ENCODE assay signal across 17 cellular contexts in the genomic region with DNA sequence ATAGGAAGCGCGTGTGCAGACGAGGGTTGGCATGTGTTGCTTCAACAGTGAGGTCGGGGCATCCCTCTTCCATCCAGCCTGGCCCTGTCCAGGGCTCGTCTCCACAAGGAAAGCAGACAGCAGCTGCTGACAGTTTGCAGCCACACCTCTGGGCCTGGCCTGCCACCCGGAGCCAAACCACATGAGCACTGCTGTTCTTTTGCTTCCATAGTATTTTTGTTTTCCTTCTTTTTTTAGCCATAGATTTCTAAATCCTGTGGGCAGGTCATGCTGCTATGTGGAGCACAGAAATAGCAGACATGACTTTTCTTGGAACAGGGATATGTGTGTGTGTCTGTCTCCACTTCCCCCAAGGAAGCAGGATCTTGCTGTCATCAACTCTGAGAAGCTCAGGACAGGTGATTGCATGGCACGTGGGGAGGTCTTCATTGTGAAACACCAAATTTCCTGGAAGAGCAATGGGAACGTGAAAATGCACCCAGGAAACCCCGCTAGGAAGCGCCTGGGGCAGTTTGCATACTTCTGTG.
DNase-seq lines count a peak whose midpoint lies in the region; ATAC-seq and TF ChIP-seq lines count a peak whose summit lies in the region.
"Had no signal": no experiment of that assay in that cellular context is flagged by ENCODE, and none has a peak within 500 bp of the region (broad histone marks: within the 10 kb centered on the region; RNA-seq: fewer than 3 reads in every experiment).

No MANE protein-coding gene starts in this region.

- H4K91ac ChIP-seq in mesenchymal stem cell (ENCODE audit: low read length), result no peak overlapping the region

- H2BK120ac ChIP-seq in mesenchymal stem cell (ENCODE audit: low read depth, low read length), result no peak overlapping the region

- DNase-seq in AG08395 (ENCODE audit: low spot score) (peak; percentile 28), LHCN-M2 (ENCODE audit: low read depth) (peak; percentile 94), fibroblast of mammary gland (ENCODE audit: low read depth) (peak; percentile 48), mesenchymal stem cell (peak; percentile 63), GM10266 (ENCODE audit: extremely low spot score) (no peak), cerebellar nuclear complex (lab: John Stamatoyannopoulos, UW) (no peak)
- DNase-seq in effector memory CD4-positive, alpha-beta T cell, result no peak
- DNase-seq: activated CD4-positive, CD25-positive, alpha-beta regulatory T cell treated with anti-CD3 and anti-CD28 coated beads, Interleukin-2, amount 50 U/mL, for 72 hours; AML-193; aorta; MM.1S; NCI-H1930; NCI-H524; stimulated activated naive CD8-positive, alpha-beta T cell treated with anti-CD3 and anti-CD28 coated beads, Interleukin-15, Interleukin-2, amounts not matched to agents 100 U/mL and 50 U/mL, for 24 hours had no signal

- no peak overlapping the region for H2AK5ac ChIP-seq in mesenchymal stem cell (ENCODE audit: low read length, severe bottlenecking)

- no peak for TF ChIP-seq CTCF in fibroblast of mammary gland (conservative IDR thresholded peaks at IDR 0.05; ENCODE audit: control insufficient read depth, insufficient read depth, low read depth, low read length)
- TF ChIP-seq CTCF in GM10266 (IDR thresholded peaks at IDR 0.05; ENCODE audit: control insufficient read depth, insufficient read depth, low read depth, missing control alignments), result no peak

- H3K27ac ChIP-seq in mesenchymal stem cell (ENCODE audit: low read length, poor library complexity, severe bottlenecking), result no peak overlapping the region
- H3K27ac ChIP-seq in effector memory CD4-positive, alpha-beta T cell (ENCODE audit: insufficient read depth, low read length, poor library complexity, severe bottlenecking), result no peak overlapping the region
- H3K27ac ChIP-seq: vagina had no signal

- H3K4ac ChIP-seq in mesenchymal stem cell (ENCODE audit: low read depth in 1 of 2, low read length in 2 of 2), result peak overlapping the region in 1 of 2 experiments; percentile 24

- no peak overlapping the region for H3K4me2 ChIP-seq in mesenchymal stem cell (ENCODE audit: low read length, poor library complexity, severe bottlenecking)

- H3K18ac ChIP-seq in mesenchymal stem cell (ENCODE audit: low read depth in 1 of 2, low read length in 2 of 2), result no peak overlapping the region

- peaks cover 38% of the 10 kb centered on the region for H3K79me1 ChIP-seq in mesenchymal stem cell (replicated peaks; ENCODE audit: low read length, poor library complexity, severe bottlenecking)

- H3K4me1 ChIP-seq in mesenchymal stem cell (ENCODE audit: control insufficient read depth, insufficient read depth, low read depth, low read length), result peaks cover 4% of the 10 kb centered on the region
- H3K4me1 ChIP-seq in effector memory CD4-positive, alpha-beta T cell (ENCODE audit: control insufficient read depth, insufficient read depth, low read length, poor library complexity, severe bottlenecking), result no peaks in the 10 kb centered on the region

- no peaks in the 10 kb centered on the region for H3K27me3 ChIP-seq in mesenchymal stem cell (ENCODE audit: control insufficient read depth in 1 of 2, insufficient read depth in 1 of 2, low read length in 2 of 2)
- H3K27me3 ChIP-seq in effector memory CD4-positive, alpha-beta T cell (replicated peaks; ENCODE audit: control insufficient read depth, insufficient read depth, low read length, poor library complexity, severe bottlenecking), result no peaks in the 10 kb centered on the region
- H3K27me3 ChIP-seq: vagina had no signal

- H2BK5ac ChIP-seq in mesenchymal stem cell (ENCODE audit: low read depth, low read length, poor library complexity, severe bottlenecking), result peak overlapping the region; percentile 10

- H3K9ac ChIP-seq in mesenchymal stem cell (ENCODE audit: low read length), result no peak overlapping the region

- no peak overlapping the region for H3K14ac ChIP-seq in mesenchymal stem cell (ENCODE audit: low read length in 2 of 2)

- peaks cover 41 to 42% of the 10 kb centered on the region in 2 experiments for H3K36me3 ChIP-seq in mesenchymal stem cell (ENCODE audit: control insufficient read depth in 1 of 2, insufficient read depth in 2 of 2, low read depth in 1 of 2, low read length in 2 of 2)
- H3K36me3 ChIP-seq in effector memory CD4-positive, alpha-beta T cell (ENCODE audit: control insufficient read depth, insufficient read depth, low read length), result peaks cover 25% of the 10 kb centered on the region

- H2BK12ac ChIP-seq in mesenchymal stem cell (ENCODE audit: low read length in 2 of 2), result peak overlapping the region in 1 of 2 experiments; percentile 54

- no peak overlapping the region for H4K8ac ChIP-seq in mesenchymal stem cell (ENCODE audit: low read length)

- no peak overlapping the region for H3K23ac ChIP-seq in mesenchymal stem cell (ENCODE audit: low read length in 2 of 2)

- H2AFZ ChIP-seq in mesenchymal stem cell (ENCODE audit: low read depth, low read length), result no peak overlapping the region

- ATAC-seq in GM18511 (IDR thresholded peaks at IDR 0.05; ENCODE audit: unreplicated experiment), result no peak
- ATAC-seq: Panc1; stimulated activated naive CD8-positive, alpha-beta T cell treated with anti-CD3 and anti-CD28 coated beads, Interleukin-15, Interleukin-2, amounts not matched to agents 100 U/mL and 50 U/mL, for 24 hours had no signal

- no peak overlapping the region for H2BK15ac ChIP-seq in mesenchymal stem cell (ENCODE audit: low read depth, poor library complexity, severe bottlenecking)

- 87% methylated on average over 8 of the region's 10 CpGs for WGBS in mesenchymal stem cell

- H3K4me3 ChIP-seq in fibroblast of mammary gland (ENCODE audit: control insufficient read depth, low read depth, low read length), result no peak overlapping the region
- H3K4me3 ChIP-seq in mesenchymal stem cell (ENCODE audit: insufficient read depth in 1 of 2, low read depth in 1 of 2, low read length in 2 of 2), result no peak overlapping the region
- no peak overlapping the region for H3K4me3 ChIP-seq in effector memory CD4-positive, alpha-beta T cell (ENCODE audit: insufficient read depth, low read depth, low read length, poor library complexity, severe bottlenecking)
- H3K4me3 ChIP-seq: vagina had no signal

- H3K9me3 ChIP-seq in mesenchymal stem cell (ENCODE audit: control insufficient read depth, low read length), result no peaks in the 10 kb centered on the region
- H3K9me3 ChIP-seq in effector memory CD4-positive, alpha-beta T cell (ENCODE audit: control insufficient read depth, low read length), result no peaks in the 10 kb centered on the region
- H3K9me3 ChIP-seq: vagina had no signal

Comparison
In these comparisons a context has a peak if more than half of its experiments do, and no peak if none do; other contexts are left out.
1. DNase-seq: peak in AG08395 (single experiment), LHCN-M2 (single experiment), fibroblast of mammary gland (single experiment) and mesenchymal stem cell (single experiment); none in effector memory CD4-positive, alpha-beta T cell (0 of 3), GM10266 (single experiment) and cerebellar nuclear complex (0 of 2).